ENCODE assay signal across 1 cellular context in the genomic region with DNA sequence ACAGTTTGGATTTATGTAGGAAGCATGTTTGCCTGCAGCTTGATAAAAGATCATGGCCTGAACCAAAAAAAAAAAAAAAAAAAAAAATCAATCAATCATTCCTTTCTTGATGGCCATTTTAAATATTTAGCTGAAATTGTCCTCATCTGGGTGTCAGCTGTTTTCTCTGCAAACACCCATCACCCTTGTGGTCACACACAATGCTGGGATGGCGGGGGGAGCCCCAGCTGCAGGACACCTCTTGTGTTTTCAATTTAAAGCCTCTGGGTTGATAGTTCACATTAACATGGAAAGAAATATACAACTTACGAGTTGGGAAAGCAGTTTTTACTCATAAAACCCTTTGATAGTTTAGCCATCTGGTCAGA.
TF ChIP-seq lines count a peak whose summit lies in the region.

No MANE protein-coding gene starts in this region.

TF ChIP-seq in WTC11, 78 proteins besides CTCF, POLR2A, EP300 and RAD21 (continued from another document):
- TF ChIP-seq ZNF263 (CRISPR knock-in tag; IDR thresholded peaks at IDR 0.05; ENCODE audit: low read depth) (no peak), ELF4 (CRISPR knock-in tag; IDR thresholded peaks at IDR 0.05; ENCODE audit: low read depth) (no peak), OVOL2 (CRISPR knock-in tag; IDR thresholded peaks at IDR 0.05; ENCODE audit: borderline replicate concordance) (no peak), GABPB1 (CRISPR knock-in tag; IDR thresholded peaks at IDR 0.05) (no peak), TEAD1 (CRISPR knock-in tag; IDR thresholded peaks at IDR 0.05) (no peak)
- TF ChIP-seq, protein P1, sequence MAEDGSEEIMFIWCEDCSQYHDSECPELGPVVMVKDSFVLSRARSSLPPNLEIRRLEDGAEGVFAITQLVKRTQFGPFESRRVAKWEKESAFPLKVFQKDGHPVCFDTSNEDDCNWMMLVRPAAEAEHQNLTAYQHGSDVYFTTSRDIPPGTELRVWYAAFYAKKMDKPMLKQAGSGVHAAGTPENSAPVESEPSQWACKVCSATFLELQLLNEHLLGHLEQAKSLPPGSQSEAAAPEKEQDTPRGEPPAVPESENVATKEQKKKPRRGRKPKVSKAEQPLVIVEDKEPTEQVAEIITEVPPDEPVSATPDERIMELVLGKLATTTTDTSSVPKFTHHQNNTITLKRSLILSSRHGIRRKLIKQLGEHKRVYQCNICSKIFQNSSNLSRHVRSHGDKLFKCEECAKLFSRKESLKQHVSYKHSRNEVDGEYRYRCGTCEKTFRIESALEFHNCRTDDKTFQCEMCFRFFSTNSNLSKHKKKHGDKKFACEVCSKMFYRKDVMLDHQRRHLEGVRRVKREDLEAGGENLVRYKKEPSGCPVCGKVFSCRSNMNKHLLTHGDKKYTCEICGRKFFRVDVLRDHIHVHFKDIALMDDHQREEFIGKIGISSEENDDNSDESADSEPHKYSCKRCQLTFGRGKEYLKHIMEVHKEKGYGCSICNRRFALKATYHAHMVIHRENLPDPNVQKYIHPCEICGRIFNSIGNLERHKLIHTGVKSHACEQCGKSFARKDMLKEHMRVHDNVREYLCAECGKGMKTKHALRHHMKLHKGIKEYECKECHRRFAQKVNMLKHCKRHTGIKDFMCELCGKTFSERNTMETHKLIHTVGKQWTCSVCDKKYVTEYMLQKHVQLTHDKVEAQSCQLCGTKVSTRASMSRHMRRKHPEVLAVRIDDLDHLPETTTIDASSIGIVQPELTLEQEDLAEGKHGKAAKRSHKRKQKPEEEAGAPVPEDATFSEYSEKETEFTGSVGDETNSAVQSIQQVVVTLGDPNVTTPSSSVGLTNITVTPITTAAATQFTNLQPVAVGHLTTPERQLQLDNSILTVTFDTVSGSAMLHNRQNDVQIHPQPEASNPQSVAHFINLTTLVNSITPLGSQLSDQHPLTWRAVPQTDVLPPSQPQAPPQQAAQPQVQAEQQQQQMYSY (CRISPR knock-in tag; IDR thresholded peaks at IDR 0.05) = no peak
- TF ChIP-seq, protein P2, sequence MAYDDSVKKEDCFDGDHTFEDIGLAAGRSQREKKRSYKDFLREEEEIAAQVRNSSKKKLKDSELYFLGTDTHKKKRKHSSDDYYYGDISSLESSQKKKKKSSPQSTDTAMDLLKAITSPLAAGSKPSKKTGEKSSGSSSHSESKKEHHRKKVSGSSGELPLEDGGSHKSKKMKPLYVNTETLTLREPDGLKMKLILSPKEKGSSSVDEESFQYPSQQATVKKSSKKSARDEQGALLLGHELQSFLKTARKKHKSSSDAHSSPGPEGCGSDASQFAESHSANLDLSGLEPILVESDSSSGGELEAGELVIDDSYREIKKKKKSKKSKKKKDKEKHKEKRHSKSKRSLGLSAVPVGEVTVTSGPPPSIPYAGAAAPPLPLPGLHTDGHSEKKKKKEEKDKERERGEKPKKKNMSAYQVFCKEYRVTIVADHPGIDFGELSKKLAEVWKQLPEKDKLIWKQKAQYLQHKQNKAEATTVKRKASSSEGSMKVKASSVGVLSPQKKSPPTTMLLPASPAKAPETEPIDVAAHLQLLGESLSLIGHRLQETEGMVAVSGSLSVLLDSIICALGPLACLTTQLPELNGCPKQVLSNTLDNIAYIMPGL (CRISPR knock-in tag; IDR thresholded peaks at IDR 0.05) = no peak
